Comparison of ENCODE assay signal across 23 cellular contexts in the genomic region with DNA sequence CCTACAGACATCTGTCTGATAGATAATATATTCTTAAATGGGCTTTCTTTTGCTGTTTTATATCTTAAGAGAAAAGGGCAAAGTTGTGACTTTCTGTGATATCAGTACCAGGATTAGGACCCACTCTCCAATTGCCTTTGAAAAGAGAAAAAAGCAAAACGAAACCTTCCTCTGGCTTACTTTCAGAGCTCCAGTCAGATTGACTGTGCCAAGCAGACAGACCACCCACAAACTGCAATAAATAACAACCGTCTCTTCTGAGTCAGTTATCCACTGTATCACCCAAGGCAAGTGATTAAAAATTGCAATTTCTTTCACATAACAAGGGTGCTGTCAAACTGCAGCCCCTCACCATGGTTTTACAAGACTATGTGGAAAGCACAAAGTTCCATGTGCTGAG.
A peak's percentile ranks its signal among the peaks of the same experiment; 100 is the strongest.
DNase-seq lines count a peak whose midpoint lies in the region; ATAC-seq and TF ChIP-seq lines count a peak whose summit lies in the region.
"Had no signal": no experiment of that assay in that cellular context is flagged by ENCODE, and none has a peak within 500 bp of the region (broad histone marks: within the 10 kb centered on the region; RNA-seq: fewer than 3 reads in every experiment).

No MANE protein-coding gene starts in this region.

- H3K9ac ChIP-seq in BLaER1 = no peak overlapping the region; the same call in 1 of the 2 replicates

- peak in 1 of 2 experiments; percentile 22 for DNase-seq in SJCRH30
- peak; percentile 28 for DNase-seq in islet precursor cell
- DNase-seq in superior temporal gyrus (ENCODE audit: extremely low spot score) = peak; percentile 13
- DNase-seq in epidermal melanocyte (ENCODE audit: insufficient read length, low spot score) = no peak
- DNase-seq in DMS53 treated with DMSO at 0.1 percent for 48 hours (lab: John Stamatoyannopoulos, UW; ENCODE audit: unreplicated experiment) = no peak
- DNase-seq: ACHN; Calu3; CD8-positive, alpha-beta memory T cell; GDM1; KBM-7; NCI-H1105 treated with DMSO at 0.1 percent for 48 hours; NCI-H2081; NCI-H2171; NCI-H345; NCI-H524; NCI-H774; Peyer's patch; SW 1271 had no signal

- no peaks in the 10 kb centered on the region for H4K20me1 ChIP-seq in BLaER1

- no peaks in the 10 kb centered on the region for H3K36me3 ChIP-seq in BLaER1
- no peaks in the 10 kb centered on the region for H3K36me3 ChIP-seq in SJCRH30
- H3K36me3 ChIP-seq: Peyer's patch had no signal

- H3K27me3 ChIP-seq in BLaER1 = no peaks in the 10 kb centered on the region
- no peaks in the 10 kb centered on the region for H3K27me3 ChIP-seq in SJCRH30
- H3K27me3 ChIP-seq: Peyer's patch had no signal

- H3K27ac ChIP-seq in BLaER1 (no peak overlapping the region), SJCRH30 (no peak overlapping the region)
- H3K27ac ChIP-seq: 22Rv1, C4-2B, Peyer's patch had no signal

- H3K4me3 ChIP-seq in BLaER1 (peak overlapping the region; percentile 5; the same call in 1 of the 2 replicates), SJCRH30 (peak overlapping the region; percentile 22)
- H3K4me3 ChIP-seq: Peyer's patch had no signal

- H3K9me3 ChIP-seq in BLaER1 (no peaks in the 10 kb centered on the region), SJCRH30 (replicated peaks) (no peaks in the 10 kb centered on the region)
- H3K9me3 ChIP-seq: Peyer's patch had no signal

- no peak for ATAC-seq in HG03354 (IDR thresholded peaks at IDR 0.05; ENCODE audit: poor library complexity, severe bottlenecking, unreplicated experiment)
- no peak for ATAC-seq in SK-N-SH treated with all-trans-retinoic acid at 6 μM for 48 hours

- peaks cover 27% of the 10 kb centered on the region for H3K4me1 ChIP-seq in BLaER1
- H3K4me1 ChIP-seq in SJCRH30 = 0 out of 2 replicates have a peak, but pooled peaks cover 4% of the 10 kb centered on the region
- H3K4me1 ChIP-seq: Peyer's patch had no signal

- peak overlapping the region; percentile 67 for H3K4me2 ChIP-seq in BLaER1

TF ChIP-seq in SK-N-SH treated with all-trans-retinoic acid at 6 μM for 48 hours, 23 proteins besides CTCF, POLR2A, EP300 and RAD21:
- TF ChIP-seq ZFP30 (CRISPR knock-in tag; IDR thresholded peaks at IDR 0.05) = no peak
- no peak for TF ChIP-seq TCF4 (CRISPR knock-in tag; IDR thresholded peaks at IDR 0.05; ENCODE audit: borderline replicate concordance)
- TF ChIP-seq RARB (CRISPR knock-in tag; IDR thresholded peaks at IDR 0.05) = no peak
- no peak for TF ChIP-seq ESRRG (CRISPR knock-in tag; IDR thresholded peaks at IDR 0.05)
- TF ChIP-seq, protein P1, sequence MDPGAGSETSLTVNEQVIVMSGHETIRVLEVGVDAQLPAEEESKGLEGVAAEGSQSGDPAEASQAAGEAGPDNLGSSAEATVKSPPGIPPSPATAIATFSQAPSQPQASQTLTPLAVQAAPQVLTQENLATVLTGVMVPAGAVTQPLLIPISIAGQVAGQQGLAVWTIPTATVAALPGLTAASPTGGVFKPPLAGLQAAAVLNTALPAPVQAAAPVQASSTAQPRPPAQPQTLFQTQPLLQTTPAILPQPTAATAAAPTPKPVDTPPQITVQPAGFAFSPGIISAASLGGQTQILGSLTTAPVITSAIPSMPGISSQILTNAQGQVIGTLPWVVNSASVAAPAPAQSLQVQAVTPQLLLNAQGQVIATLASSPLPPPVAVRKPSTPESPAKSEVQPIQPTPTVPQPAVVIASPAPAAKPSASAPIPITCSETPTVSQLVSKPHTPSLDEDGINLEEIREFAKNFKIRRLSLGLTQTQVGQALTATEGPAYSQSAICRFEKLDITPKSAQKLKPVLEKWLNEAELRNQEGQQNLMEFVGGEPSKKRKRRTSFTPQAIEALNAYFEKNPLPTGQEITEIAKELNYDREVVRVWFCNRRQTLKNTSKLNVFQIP (CRISPR knock-in tag; IDR thresholded peaks at IDR 0.05; ENCODE audit: borderline replicate concordance, low read depth) = no peak
- TF ChIP-seq BACH2 (CRISPR knock-in tag; IDR thresholded peaks at IDR 0.05; ENCODE audit: borderline replicate concordance) = no peak

Comparison
In these comparisons a context has a peak if more than half of its experiments do, and no peak if none do; other contexts are left out.
1. DNase-seq: peak in islet precursor cell (single experiment) and superior temporal gyrus (single experiment); none in epidermal melanocyte (single experiment) and DMS53 treated with DMSO at 0.1 percent for 48 hours (single experiment).